In the genomic region with DNA sequence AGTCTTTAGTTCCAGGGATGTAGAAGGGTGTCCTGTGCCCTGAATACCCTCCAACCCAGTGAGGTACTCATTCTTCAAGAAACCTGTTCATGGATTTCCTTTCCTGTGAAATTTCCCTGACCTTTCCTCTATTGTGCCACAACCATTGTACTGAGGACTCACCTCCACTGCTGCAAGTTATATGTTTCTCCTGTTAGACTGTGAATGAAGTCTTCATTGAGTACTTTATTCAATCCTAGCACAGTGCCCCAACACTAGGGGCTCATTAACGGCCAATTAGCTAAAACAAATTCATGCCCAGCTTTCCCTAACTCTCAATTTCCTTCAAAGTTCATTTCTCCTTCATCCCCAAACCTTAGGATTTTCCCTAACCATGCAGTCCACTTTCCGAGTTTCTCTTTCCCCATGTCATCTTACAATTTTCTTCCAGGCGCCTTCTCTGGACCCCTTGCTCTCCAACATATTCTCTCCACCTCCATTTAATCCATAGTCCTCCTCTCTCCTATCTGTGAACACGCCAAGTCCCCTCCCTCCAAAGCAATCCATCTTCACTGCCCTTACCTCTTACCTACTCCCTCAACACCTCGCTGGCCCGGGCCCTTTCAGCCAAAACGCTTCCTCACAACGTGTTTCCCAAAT, we compare ENCODE assay signal across 8 cellular contexts. TPM values are rescaled to one million over a fixed set of nuclear protein-coding genes. Genes with fewer than 3 reads are reported as not detected.
A peak's percentile ranks its signal among the peaks of the same experiment; 100 is the strongest.
DNase-seq lines count a peak whose midpoint lies in the region; ATAC-seq, FAIRE-seq and TF ChIP-seq lines count a peak whose summit lies in the region.

No MANE protein-coding gene starts in this region.

- peaks cover 60% of the 10 kb centered on the region for H3K4me1 Mint-ChIP-seq in CD4-positive, alpha-beta T cell (ENCODE audit: low read depth)
- H3K4me1 Mint-ChIP-seq in nephron = peaks cover 43% of the 10 kb centered on the region

- no peaks in the 10 kb centered on the region for H3K27me3 ChIP-seq in CD4-positive, alpha-beta T cell (ENCODE audit: control insufficient read depth, insufficient read depth, low read length)
- H3K27me3 ChIP-seq in MG63 = no peaks in the 10 kb centered on the region

- no peaks in the 10 kb centered on the region for H3K9me3 Mint-ChIP-seq in CD4-positive, alpha-beta T cell
- no peaks in the 10 kb centered on the region for H3K9me3 Mint-ChIP-seq in nephron

- H3K27ac Mint-ChIP-seq in CD4-positive, alpha-beta T cell = peak overlapping the region; percentile 72
- H3K27ac Mint-ChIP-seq in nephron = peak overlapping the region; percentile 52 to 92 (median 87)

- H3K9me3 ChIP-seq in CD4-positive, alpha-beta T cell (ENCODE audit: control insufficient read depth, low read length) = no peaks in the 10 kb centered on the region
- no peaks in the 10 kb centered on the region for H3K9me3 ChIP-seq in MG63

- DNase-seq in CD4-positive, alpha-beta T cell = no peak
- no peak for DNase-seq in MG63
- DNase-seq in dermis blood vessel endothelial cell = peak; percentile 15
- no peak for DNase-seq in stimulated activated CD4-positive, alpha-beta T cell treated with anti-CD3 and anti-CD28 coated beads, Interleukin-4, amount 100 ng/mL, for 4 hours
- no peak for DNase-seq in SHP77 treated with DMSO at 0.1 percent for 48 hours (lab: John Stamatoyannopoulos, UW)
- no peak for DNase-seq in GM19239 (ENCODE audit: insufficient read length, low spot score)

- POLR2A ChIA-PET in CD4-positive, alpha-beta T cell (lab: Charles Lee) = interaction anchor here (0.6 to 4.4 kb wide), 16 partner anchors 9 to 697 kb away, joined by 3 to 37 read pairs (median 10); a partner anchor contains a TSS

- CTCF ChIA-PET in CD4-positive, alpha-beta T cell (lab: Charles Lee) = interaction anchor here (0.9 to 1.7 kb wide), 2 partner anchors 9 to 13 kb away, joined by 3 read pairs; no protein-coding TSS in a partner anchor

- ATAC-seq in CD4-positive, alpha-beta T cell (ENCODE audit: poor library complexity) = no peak
- no peak for ATAC-seq in GM21619 (IDR thresholded peaks at IDR 0.05; ENCODE audit: unreplicated experiment)

- intact Hi-C loops in CD4-positive, alpha-beta T cell (cut with DNase I, micrococcal nuclease) = loop anchor here (2.0 to 10.0 kb wide), 10 partner anchors 42 to 1555 kb away; a partner anchor contains a TSS

- H3K27me3 Mint-ChIP-seq in CD4-positive, alpha-beta T cell = no peaks in the 10 kb centered on the region
- H3K27me3 Mint-ChIP-seq in nephron (ENCODE audit: low read depth) = peaks cover 10% of the 10 kb centered on the region

- no peak for FAIRE-seq in GM19239 (lab: Jason Lieb, UNC)

- peaks cover 36% of the 10 kb centered on the region for H3K36me3 ChIP-seq in MG63

- peak overlapping the region; percentile 87 for H3K4me3 Mint-ChIP-seq in CD4-positive, alpha-beta T cell
- peak overlapping the region; percentile 88 to 91 (median 90) for H3K4me3 Mint-ChIP-seq in nephron

- peak overlapping the region; percentile 90 for H3K4me3 ChIP-seq in MG63

- H3K27ac ChIP-seq in CD4-positive, alpha-beta T cell (ENCODE audit: low read depth, low read length) = no peak overlapping the region

- no peak for TF ChIP-seq CTCF in CD4-positive, alpha-beta T cell (IDR thresholded peaks at IDR 0.05)
- no peak for TF ChIP-seq CTCF in nephron (IDR thresholded peaks at IDR 0.05; ENCODE audit: unreplicated experiment in 3 of 3)

- peaks cover 40% of the 10 kb centered on the region for H3K36me3 Mint-ChIP-seq in CD4-positive, alpha-beta T cell (ENCODE audit: low read depth)
- peaks cover 18% of the 10 kb centered on the region for H3K36me3 Mint-ChIP-seq in nephron (ENCODE audit: low read depth)

RNA-seq across cellular contexts. Expression of a gene that starts 1.3 kb away (rescaled TPM):
- 10 to 100 TPM; 42.6 to 45.0 TPM for total RNA-seq in CD4-positive, alpha-beta T cell
- total RNA-seq in MG63 (2014; rRNA removed; shearing (Covaris generic); ENCODE audit: low replicate concordance) = 16.9 and 43.4 TPM in 2 replicates
- 33.9 and 35.5 TPM in 2 replicates for total RNA-seq in dermis blood vessel endothelial cell
